8 cellular contexts compared by ENCODE assay signal in the genomic region with DNA sequence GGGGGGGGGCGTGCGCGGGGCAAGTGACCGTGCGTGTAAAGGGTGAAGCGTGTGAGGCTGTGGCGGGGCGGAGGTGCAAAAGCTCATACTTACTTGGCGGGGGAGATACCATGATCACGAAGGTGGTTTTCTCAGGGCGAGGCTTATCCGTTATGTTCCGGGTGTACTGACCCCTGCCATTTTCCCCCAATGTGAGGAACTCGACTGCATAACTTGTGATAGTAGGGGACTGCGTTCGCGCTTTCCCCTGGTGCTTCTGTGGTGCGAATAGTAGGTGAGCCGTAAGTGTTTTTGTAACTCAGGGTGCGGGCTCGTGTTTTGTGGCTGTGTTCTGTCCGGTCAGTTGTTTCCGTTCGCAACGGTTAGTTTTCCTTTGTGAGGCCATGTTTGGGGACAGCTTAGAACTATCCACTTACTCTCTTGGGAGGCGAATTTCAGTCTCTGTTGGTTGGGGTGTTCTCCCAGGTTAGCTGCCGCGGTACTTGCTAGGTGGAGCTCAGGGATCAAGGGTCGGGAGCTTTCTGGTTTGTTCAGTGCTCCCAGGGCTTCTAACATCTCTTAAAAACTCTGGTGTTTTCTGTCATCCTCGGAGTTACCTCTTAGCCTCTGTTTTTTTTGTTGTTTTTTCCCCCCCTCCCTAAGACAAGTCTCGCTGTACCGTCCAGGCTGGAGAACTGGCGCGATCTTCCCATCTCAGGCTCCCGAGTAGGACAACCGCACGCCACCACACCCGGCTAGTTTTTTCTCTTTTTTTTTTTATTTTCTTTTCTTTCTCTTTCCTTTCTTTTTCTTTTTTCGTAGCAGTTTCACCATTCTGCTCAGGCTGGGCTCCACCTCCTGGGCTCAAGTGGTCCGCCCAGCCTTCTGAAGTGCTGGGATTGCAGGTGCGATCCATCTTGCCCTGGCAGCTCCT. TPM values are rescaled to one million over a fixed set of nuclear protein-coding genes. Genes with fewer than 3 reads are reported as not detected.
DNase-seq lines count a peak whose midpoint lies in the region; ATAC-seq, FAIRE-seq and TF ChIP-seq lines count a peak whose summit lies in the region.
"Not testable (repeated sequence)": the region's sequence is repeated elsewhere in the genome, so short reads cannot be mapped to it uniquely, and the experiment has no call there.

No MANE protein-coding gene starts in this region.

- TF ChIP-seq CTCF in adrenal gland (IDR thresholded peaks at IDR 0.05); osteocyte (IDR thresholded peaks at IDR 0.05): not testable (repeated sequence)

- H3K4me1 Mint-ChIP-seq in osteocyte (ENCODE audit: unreplicated experiment), result not testable (repeated sequence)

- ATAC-seq in HG02678 (IDR thresholded peaks at IDR 0.05; ENCODE audit: unreplicated experiment), result peak; percentile 77

- not testable (repeated sequence) for H3K9me3 Mint-ChIP-seq in osteocyte (ENCODE audit: unreplicated experiment)

- TF ChIP-seq POLR2A in GM12892 (IDR thresholded peaks at IDR 0.05; ENCODE audit: low read depth, low read length), result peak; percentile 96
- peak; percentile 87 to 99 for TF ChIP-seq POLR2A in adrenal gland (IDR thresholded peaks at IDR 0.05)

- peak overlapping the region; percentile 84 for H3K4me3 Mint-ChIP-seq in osteocyte (ENCODE audit: unreplicated experiment)

- not testable (repeated sequence) for H3K27me3 Mint-ChIP-seq in osteocyte (ENCODE audit: unreplicated experiment)

- intact Hi-C loops in adrenal gland (cut with DNase I); cardiac septum (cut with DNase I): not testable (repeated sequence)

- H3K4me1 ChIP-seq in adrenal gland (replicated peaks in 1 of 2), result not testable (repeated sequence)

- H3K36me3 Mint-ChIP-seq in osteocyte (ENCODE audit: unreplicated experiment), result not testable (repeated sequence)

- 1 to 2% (median 2%) methylated on average over 23 to 41 of the region's 41 CpGs for WGBS in adrenal gland, 4 donors

- H3K4me3 ChIP-seq in adrenal gland, result peak overlapping the region in 3 of 4 donors; percentile 26 to 68 (median 65)

- DNase-seq in GM12892 (ENCODE audit: insufficient read length), result peak; percentile 58
- peak; percentile 76 for DNase-seq in NCI-H1436 (lab: John Stamatoyannopoulos, UW)
- peak; percentile 77 for DNase-seq in T follicular helper cell (ENCODE audit: low read depth)
- DNase-seq in adrenal gland, result peak; percentile 53 to 96 (median 78)
- peak; percentile 75 for DNase-seq in cardiac septum (ENCODE audit: low spot score)
- peak; percentile 87 for DNase-seq in osteocyte (ENCODE audit: extremely low spot score, unreplicated experiment)
- peak; percentile 70 for DNase-seq in superior temporal gyrus (ENCODE audit: extremely low spot score)

- not testable (repeated sequence) for H3K9me3 ChIP-seq in adrenal gland (replicated peaks in 1 of 3)

- H3K27ac Mint-ChIP-seq in osteocyte (ENCODE audit: unreplicated experiment), result peak overlapping the region; percentile 96

- not testable (repeated sequence) for H3K36me3 ChIP-seq in adrenal gland (replicated peaks in 1 of 2)

- not testable (repeated sequence) for H3K27me3 ChIP-seq in adrenal gland

- FAIRE-seq in GM12892 (lab: Jason Lieb, UNC), result not testable (repeated sequence)

- H3K27ac ChIP-seq in adrenal gland, result peak overlapping the region in 3 of 5 donors; percentile 43 to 87 (median 80)

RNA-seq across cellular contexts. Expression of a gene that starts 39.3 kb away (rescaled TPM):
- polyA plus RNA-seq in GM12892 (2012; ENCODE audit: missing spikeins), result not detected
- not detected for total RNA-seq in adrenal gland
- not detected for polyA plus RNA-seq in adrenal gland
- total RNA-seq in cardiac septum, result not detected
- not detected in 2 replicates for total RNA-seq in osteocyte

RNA-seq across cellular contexts. Expression of a gene that starts 48.7 kb away (rescaled TPM):
- polyA plus RNA-seq in GM12892 (2012; ENCODE audit: missing spikeins), result 26.3 TPM
- total RNA-seq in adrenal gland (10 to 100 TPM in 7 of 8 donors, 1 to 10 TPM in 1; 6.9 to 32.3 (median 18.7) TPM), cardiac septum (14.0 TPM), osteocyte (70.1 and 72.0 TPM in 2 replicates)
- 10 to 100 TPM; 13.1 to 28.1 (median 13.1) TPM for polyA plus RNA-seq in adrenal gland

Comparison
In these comparisons a context has a peak if more than half of its experiments do, and no peak if none do; other contexts are left out.
1. Peak in every context shown above with its lines: DNase-seq, ATAC-seq, H3K4me3 ChIP-seq and H3K27ac ChIP-seq.